In the genomic region with DNA sequence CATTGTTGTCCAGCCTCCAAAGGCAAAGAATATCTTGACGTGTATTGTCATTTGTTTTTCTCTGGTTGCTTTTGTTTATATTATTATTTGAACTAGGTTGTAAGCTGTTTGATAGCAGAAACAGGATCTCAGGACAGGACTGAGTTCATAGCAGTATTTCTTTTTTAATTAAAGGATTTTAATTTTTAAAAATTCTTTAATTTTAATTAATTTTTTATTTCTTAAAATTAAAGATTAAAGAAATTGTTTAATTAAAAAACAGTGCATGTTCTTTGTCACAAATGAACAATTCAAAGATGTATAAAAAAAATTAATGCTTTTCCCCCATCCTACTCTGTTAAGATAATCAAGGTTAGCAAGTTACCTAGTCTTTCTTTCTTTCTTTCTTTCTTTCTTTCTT, we compare ENCODE assay signal across 22 cellular contexts.
"Had no signal": no experiment of that assay in that cellular context is flagged by ENCODE, and none has a peak within 500 bp of the region (broad histone marks: within the 10 kb centered on the region; RNA-seq: fewer than 3 reads in every experiment).

No MANE protein-coding gene starts in this region.

- ATAC-seq: HepG2 had no signal

- DNase-seq: IMR-90, Karpas-422, KG1, MG63, NCI-H1092, NCI-H1105 treated with DMSO at 0.1 percent for 48 hours, NCI-H1417 treated with DMSO at 0.1 percent for 48 hours, NCI-H146, NCI-H1694 treated with DMSO at 0.1 percent for 48 hours, NCI-H1930, NCI-H2081, NCI-H2107, NCI-H226, NCI-H510A, NCI-H524 treated with DMSO at 0.1 percent for 48 hours, NCI-H69, NCI-H774, Right ventricle myocardium superior, RPMI8226, SIG-M5 had no signal

- FAIRE-seq: HepG2, RCC 7860 had no signal
